Comparison of ENCODE assay signal across 22 cellular contexts in the genomic region with DNA sequence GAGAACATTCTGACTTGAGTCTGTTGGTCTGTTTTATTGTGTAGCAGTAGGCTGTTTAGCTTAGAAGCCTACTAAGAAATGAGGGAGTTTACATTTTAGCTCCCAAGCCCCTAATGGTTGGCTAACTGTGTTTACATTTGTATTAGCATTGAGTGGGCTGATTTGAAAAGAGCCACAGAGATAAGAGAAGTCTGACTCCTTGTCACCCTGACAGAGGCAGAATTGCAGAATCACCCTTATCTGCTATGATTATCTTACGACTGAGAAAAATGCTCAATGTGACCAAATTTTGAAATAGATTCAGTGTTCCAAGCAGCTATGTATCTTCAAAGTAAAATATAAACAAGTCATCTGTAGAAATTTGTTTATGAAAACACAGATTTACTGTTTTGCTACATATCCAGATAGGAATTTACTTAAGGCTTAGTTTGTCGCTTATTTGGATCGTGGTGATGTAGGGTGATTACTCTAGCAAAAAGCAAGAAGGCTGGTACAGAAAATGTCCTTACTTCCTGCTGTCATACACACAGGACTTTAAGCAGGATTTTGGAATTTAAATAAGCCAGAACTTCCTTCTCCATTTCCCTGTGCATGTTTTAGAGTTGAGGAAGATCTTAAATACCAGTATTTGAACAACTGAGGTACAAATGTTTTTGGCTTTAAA. TPM values are rescaled to one million over a fixed set of nuclear protein-coding genes. Genes with fewer than 3 reads are reported as not detected.
DNase-seq lines count a peak whose midpoint lies in the region; ATAC-seq, FAIRE-seq and TF ChIP-seq lines count a peak whose summit lies in the region.
"Had no signal": no experiment of that assay in that cellular context is flagged by ENCODE, and none has a peak within 500 bp of the region (broad histone marks: within the 10 kb centered on the region; RNA-seq: fewer than 3 reads in every experiment).

No MANE protein-coding gene starts in this region.

- H3K4me1 Mint-ChIP-seq in stimulated activated naive B cell treated with anti-CD40 and anti-IgM and Interleukin-4, amounts not matched to agents 10 μg/mL and 1 μg/mL and 100 μg/mL, for 72 hours = peaks cover 1 to 9% of the 10 kb centered on the region in 2 donors
- H3K4me1 Mint-ChIP-seq: activated CD4-positive, alpha-beta memory T cell treated with anti-CD3 and anti-CD28 coated beads, Interleukin-2, amount 10 ng/mL, durations not matched to agents 7 days and 5 days; CD14-positive monocyte had no signal

- H3K27ac Mint-ChIP-seq in stimulated activated naive B cell treated with anti-CD40 and anti-IgM and Interleukin-4, amounts not matched to agents 10 μg/mL and 1 μg/mL and 100 μg/mL, for 72 hours = no peak overlapping the region
- H3K27ac Mint-ChIP-seq: activated CD4-positive, alpha-beta memory T cell treated with anti-CD3 and anti-CD28 coated beads, Interleukin-2, amount 10 ng/mL, durations not matched to agents 7 days and 5 days; CD14-positive monocyte had no signal

- intact Hi-C loops in Right ventricle myocardium superior (cut with DNase I) (no loop called here), stomach (cut with DNase I; ENCODE audit: low total_unique reads) (no loop called here)

- H3K36me3 Mint-ChIP-seq in stimulated activated naive B cell treated with anti-CD40 and anti-IgM and Interleukin-4, amounts not matched to agents 10 μg/mL and 1 μg/mL and 100 μg/mL, for 72 hours = no peaks in the 10 kb centered on the region
- H3K36me3 Mint-ChIP-seq: CD14-positive monocyte had no signal

- ATAC-seq in Right ventricle myocardium superior (ENCODE audit: poor library complexity) = no peak
- no peak for ATAC-seq in stimulated activated naive B cell treated with anti-CD40 and anti-IgM and Interleukin-4, amounts not matched to agents 10 μg/mL and 1 μg/mL and 100 μg/mL, for 72 hours (replicated peaks)
- ATAC-seq: GM12878, PC-3 had no signal

- TF ChIP-seq CTCF in cardiac muscle cell (IDR thresholded peaks at IDR 0.05; ENCODE audit: low read depth, low read length) = no peak
- TF ChIP-seq CTCF in WERI-Rb-1 (IDR thresholded peaks at IDR 0.05; ENCODE audit: low read depth, low read length) = no peak
- TF ChIP-seq CTCF in stomach (IDR thresholded peaks at IDR 0.05) = no peak

- DNase-seq in cardiac muscle cell (ENCODE audit: low read depth in 1 of 2, low spot score in 1 of 2) (no peak), Right ventricle myocardium superior (no peak), WERI-Rb-1 (no peak), stomach (no peak), NCI-H526 treated with DMSO at 0.1 percent for 48 hours (lab: John Stamatoyannopoulos, UW) (no peak), RPMI8226 (no peak)
- DNase-seq in stimulated activated naive B cell treated with anti-CD40 and anti-IgM and Interleukin-4, amounts not matched to agents 10 μg/mL and 1 μg/mL and 100 μg/mL, for 72 hours = no peak
- DNase-seq: activated CD4-positive, alpha-beta memory T cell treated with anti-CD3 and anti-CD28 coated beads, Interleukin-2, amount 10 ng/mL, durations not matched to agents 7 days and 5 days; activated CD4-positive, CD25-positive, alpha-beta regulatory T cell; activated naive CD4-positive, alpha-beta T cell treated with Interleukin-2 at 50 U/mL for 16 hours; DMS 273 treated with DMSO at 0.1 percent for 48 hours; hypothalamus; MG63; NCI-H187; NCI-H524 treated with DMSO at 0.1 percent for 48 hours; PC-3; retina; SJCRH30 had no signal

- peak overlapping the region; percentile 76 for H3K27ac ChIP-seq in cardiac muscle cell
- H3K27ac ChIP-seq in WERI-Rb-1 = peak overlapping the region; percentile 27; the same call in 1 of the 2 replicates
- H3K27ac ChIP-seq in stomach = peak overlapping the region in 3 of 5 donors; percentile 17 to 57 (median 29)
- H3K27ac ChIP-seq: SJCRH30, thoracic aorta had no signal

- H3K36me3 ChIP-seq in cardiac muscle cell (peaks cover 9% of the 10 kb centered on the region), WERI-Rb-1 (peaks cover 51% of the 10 kb centered on the region), stomach (no peaks in the 10 kb centered on the region)
- H3K36me3 ChIP-seq: MG63, SJCRH30, thoracic aorta had no signal

- peaks cover 4 to 12% of the 10 kb centered on the region in 2 donors for H3K27me3 Mint-ChIP-seq in stimulated activated naive B cell treated with anti-CD40 and anti-IgM and Interleukin-4, amounts not matched to agents 10 μg/mL and 1 μg/mL and 100 μg/mL, for 72 hours
- H3K27me3 Mint-ChIP-seq: activated CD4-positive, alpha-beta memory T cell treated with anti-CD3 and anti-CD28 coated beads, Interleukin-2, amount 10 ng/mL, durations not matched to agents 7 days and 5 days had no signal

- TF ChIP-seq POLR2A in stomach (IDR thresholded peaks at IDR 0.05) = no peak

- peaks cover 0 to 4% of the 10 kb centered on the region in 2 donors for H3K9me3 Mint-ChIP-seq in stimulated activated naive B cell treated with anti-CD40 and anti-IgM and Interleukin-4, amounts not matched to agents 10 μg/mL and 1 μg/mL and 100 μg/mL, for 72 hours
- H3K9me3 Mint-ChIP-seq: activated CD4-positive, alpha-beta memory T cell treated with anti-CD3 and anti-CD28 coated beads, Interleukin-2, amount 10 ng/mL, durations not matched to agents 7 days and 5 days had no signal

- no peak overlapping the region for H3K4me3 ChIP-seq in cardiac muscle cell
- no peak overlapping the region for H3K4me3 ChIP-seq in WERI-Rb-1 (ENCODE audit: low read depth, low read length)
- H3K4me3 ChIP-seq in stomach = no peak overlapping the region
- H3K4me3 ChIP-seq: GM12878, MG63, SJCRH30, thoracic aorta had no signal

- H3K27me3 ChIP-seq in cardiac muscle cell = no peaks in the 10 kb centered on the region
- H3K27me3 ChIP-seq in WERI-Rb-1 (ENCODE audit: insufficient read depth, low read depth, severe bottlenecking) = no peaks in the 10 kb centered on the region
- no peaks in the 10 kb centered on the region for H3K27me3 ChIP-seq in stomach
- H3K27me3 ChIP-seq: MG63 had no signal

- H3K4me1 ChIP-seq in cardiac muscle cell (ENCODE audit: low read depth) (peaks cover 40% of the 10 kb centered on the region), stomach (peaks cover 0 to 49% (median 11%) of the 10 kb centered on the region in 4 donors)
- H3K4me1 ChIP-seq: SJCRH30 had no signal

- H3K9me3 ChIP-seq in cardiac muscle cell (ENCODE audit: low read depth) = no peaks in the 10 kb centered on the region
- no peaks in the 10 kb centered on the region for H3K9me3 ChIP-seq in WERI-Rb-1 (ENCODE audit: severe bottlenecking)
- no peaks in the 10 kb centered on the region for H3K9me3 ChIP-seq in stomach
- H3K9me3 ChIP-seq: MG63, SJCRH30, thoracic aorta had no signal

- WGBS in stomach, 5 donors = 19 to 48% (median 31%) methylated on average over 3 of the region's 3 CpGs

- peak; percentile 94 for FAIRE-seq in islet of Langerhans (lab: Jason Lieb, UNC)
- FAIRE-seq: GM12878 had no signal

- H3K4me3 Mint-ChIP-seq in stimulated activated naive B cell treated with anti-CD40 and anti-IgM and Interleukin-4, amounts not matched to agents 10 μg/mL and 1 μg/mL and 100 μg/mL, for 72 hours = no peak overlapping the region
- H3K4me3 Mint-ChIP-seq: activated CD4-positive, alpha-beta memory T cell treated with anti-CD3 and anti-CD28 coated beads, Interleukin-2, amount 10 ng/mL, durations not matched to agents 7 days and 5 days; CD14-positive monocyte had no signal

- no peak for TF ChIP-seq EP300 in stomach (IDR thresholded peaks at IDR 0.05)

RNA-seq across cellular contexts. Expression of a gene that starts 18.9 kb away (rescaled TPM):
- total RNA-seq in cardiac muscle cell (71.3 and 90.6 TPM in 2 replicates), Right ventricle myocardium superior (16.5 TPM), stomach (10 to 100 TPM in 2 of 5 donors, 1 to 10 TPM in 3; 6.2 to 54.0 (median 9.9) TPM)
- polyA plus RNA-seq in cardiac muscle cell (77.6 and 100 TPM in 2 replicates), stomach (under 1 TPM; 0.61 to 0.68 (median 0.63) TPM)
- total RNA-seq: activated CD4-positive, alpha-beta memory T cell treated with anti-CD3 and anti-CD28 coated beads, Interleukin-2, amount 10 ng/mL, durations not matched to agents 7 days and 5 days had no signal
- polyA plus RNA-seq: CD14-positive monocyte had no signal
